Comparison of ENCODE assay signal across 1 cellular context in genomic region chr11:107457558-107458271, GRCh38.
TF ChIP-seq lines count a peak whose summit lies in the region.

Gene CWF19L2 (minus strand): TSS chr11:107457825. CDS start chr11:107457816, 9 bp downstream.

TF ChIP-seq in HepG2, 621 proteins besides CTCF, POLR2A, EP300 and RAD21 (continued from another document and continues in another):
- peak; percentile 31 for TF ChIP-seq FOXP4 (CRISPR knock-in tag; IDR thresholded peaks at IDR 0.05)
- no peak for TF ChIP-seq RBAK (CRISPR knock-in tag; IDR thresholded peaks at IDR 0.05)
- 0 out of 2 replicates have a peak, but pooled peaks have one; percentile 46 for TF ChIP-seq RXRB (CRISPR knock-in tag; IDR thresholded peaks at IDR 0.05; ENCODE audit: borderline replicate concordance)
- peak; percentile 49; the same call in 1 of the 2 replicates for TF ChIP-seq DRAP1 (CRISPR knock-in tag; IDR thresholded peaks at IDR 0.05)
- TF ChIP-seq ZBTB7A (CRISPR knock-in tag; IDR thresholded peaks at IDR 0.05): no peak
- TF ChIP-seq HOMEZ (CRISPR knock-in tag; IDR thresholded peaks at IDR 0.05; ENCODE audit: low read depth): peak; percentile 66; the same call in 1 of the 2 replicates
- TF ChIP-seq NFYC (CRISPR knock-in tag; IDR thresholded peaks at IDR 0.05): 0 out of 2 replicates have a peak, but pooled peaks have one; percentile 13
- peak; percentile 76 for TF ChIP-seq KLF6 (CRISPR knock-in tag; IDR thresholded peaks at IDR 0.05)
- peak; percentile 77; the same call in 1 of the 2 replicates for TF ChIP-seq ERF (CRISPR knock-in tag; IDR thresholded peaks at IDR 0.05)
- TF ChIP-seq ZNF784 (CRISPR knock-in tag; IDR thresholded peaks at IDR 0.05; ENCODE audit: borderline replicate concordance): 0 out of 2 replicates have a peak, but pooled peaks have one; percentile 12
- peak; percentile 85; the same call in 1 of the 2 replicates for TF ChIP-seq YEATS2 (CRISPR knock-in tag; IDR thresholded peaks at IDR 0.05; ENCODE audit: borderline replicate concordance)
- TF ChIP-seq KLF16 (CRISPR knock-in tag; IDR thresholded peaks at IDR 0.05): peak in 1 of 2 experiments; percentile 73; a peak in 1 of 4 replicates
- TF ChIP-seq E2F2 (CRISPR knock-in tag; IDR thresholded peaks at IDR 0.05; ENCODE audit: borderline replicate concordance): no peak
- TF ChIP-seq FOXA3 (CRISPR knock-in tag; IDR thresholded peaks at IDR 0.05): peak; percentile 35; the same call in 1 of the 2 replicates
- peak; percentile 71 for TF ChIP-seq HOXA3 (CRISPR knock-in tag; IDR thresholded peaks at IDR 0.05)
- peak; percentile 79; the same call in 1 of the 2 replicates for TF ChIP-seq ZNF816 (CRISPR knock-in tag; IDR thresholded peaks at IDR 0.05; ENCODE audit: borderline replicate concordance)
- TF ChIP-seq ZNF543 (CRISPR knock-in tag; IDR thresholded peaks at IDR 0.05): no peak
- peak; percentile 68 for TF ChIP-seq PHF8 (CRISPR knock-in tag; IDR thresholded peaks at IDR 0.05)
- no peak for TF ChIP-seq ARNTL (CRISPR knock-in tag; IDR thresholded peaks at IDR 0.05)
- no peak for TF ChIP-seq ZNF281 (CRISPR knock-in tag; IDR thresholded peaks at IDR 0.05; ENCODE audit: borderline replicate concordance)
- TF ChIP-seq ZNF597 (CRISPR knock-in tag; IDR thresholded peaks at IDR 0.05): no peak
- TF ChIP-seq THAP11 (CRISPR knock-in tag; IDR thresholded peaks at IDR 0.05): peak; percentile 93
- peak; percentile 61; the same call in 1 of the 2 replicates for TF ChIP-seq FOXK2 (IDR thresholded peaks at IDR 0.05)
- TF ChIP-seq YY1 (IDR thresholded peaks at IDR 0.05; ENCODE audit: insufficient read depth, insufficient replicate concordance, low read depth, low read length): peak; percentile 92
- TF ChIP-seq KMT2B (CRISPR knock-in tag; IDR thresholded peaks at IDR 0.05): peak; percentile 97
- 0 out of 2 replicates have a peak, but pooled peaks have one; percentile 56 for TF ChIP-seq ZNF280D (CRISPR knock-in tag; IDR thresholded peaks at IDR 0.05)
- TF ChIP-seq MLX (CRISPR knock-in tag; IDR thresholded peaks at IDR 0.05): 0 out of 2 replicates have a peak, but pooled peaks have one; percentile 39
- TF ChIP-seq ZBTB2 (CRISPR knock-in tag; IDR thresholded peaks at IDR 0.05; ENCODE audit: low read depth): no peak
- TF ChIP-seq BORCS8-MEF2B (CRISPR knock-in tag; IDR thresholded peaks at IDR 0.05): 0 out of 2 replicates have a peak, but pooled peaks have one; percentile 28
- TF ChIP-seq FOXP1 (IDR thresholded peaks at IDR 0.05): no peak
- peak; percentile 47; the same call in 1 of the 2 replicates for TF ChIP-seq FOXP1 (CRISPR knock-in tag; IDR thresholded peaks at IDR 0.05)
- no peak for TF ChIP-seq ZFP36L1 (CRISPR knock-in tag; IDR thresholded peaks at IDR 0.05)
- TF ChIP-seq REPIN1 (CRISPR knock-in tag; IDR thresholded peaks at IDR 0.05; ENCODE audit: borderline replicate concordance, low read depth): peak; percentile 58; the same call in 1 of the 2 replicates
- peak; percentile 38; the same call in 1 of the 2 replicates for TF ChIP-seq ZFX (CRISPR knock-in tag; IDR thresholded peaks at IDR 0.05; ENCODE audit: low read depth)
- TF ChIP-seq ZNF607 (CRISPR knock-in tag; IDR thresholded peaks at IDR 0.05; ENCODE audit: borderline replicate concordance): peak; percentile 66; the same call in 1 of the 2 replicates
- TF ChIP-seq ZNF282 (IDR thresholded peaks at IDR 0.05; ENCODE audit: partially characterized antibody): no peak
- TF ChIP-seq GATAD1 (CRISPR knock-in tag; IDR thresholded peaks at IDR 0.05): peak; percentile 99
- no peak for TF ChIP-seq ZBTB21 (CRISPR knock-in tag; IDR thresholded peaks at IDR 0.05)
- TF ChIP-seq SALL1 (CRISPR knock-in tag; IDR thresholded peaks at IDR 0.05): peak; percentile 33; the same call in 1 of the 2 replicates
- TF ChIP-seq MAZ (IDR thresholded peaks at IDR 0.05; ENCODE audit: borderline replicate concordance, low read depth, low read length): no peak
- no peak for TF ChIP-seq MAZ (CRISPR knock-in tag; IDR thresholded peaks at IDR 0.05; ENCODE audit: low read depth)
- TF ChIP-seq HCFC1 (IDR thresholded peaks at IDR 0.05; ENCODE audit: low read depth, low read length): peak; percentile 14; the same call in 1 of the 2 replicates
- TF ChIP-seq ZSCAN5A (CRISPR knock-in tag; IDR thresholded peaks at IDR 0.05; ENCODE audit: borderline replicate concordance): peak; percentile 61; the same call in 1 of the 2 replicates
- 0 out of 2 replicates have a peak, but pooled peaks have one; percentile 62 for TF ChIP-seq ZNF33A (CRISPR knock-in tag; IDR thresholded peaks at IDR 0.05; ENCODE audit: borderline replicate concordance)
- TF ChIP-seq ZFY (CRISPR knock-in tag; IDR thresholded peaks at IDR 0.05): no peak
- TF ChIP-seq THYN1 (CRISPR knock-in tag; IDR thresholded peaks at IDR 0.05; ENCODE audit: borderline replicate concordance, low read depth): 0 out of 2 replicates have a peak, but pooled peaks have one; percentile 49
